Comparison of ENCODE assay signal across 13 cellular contexts in genomic region chr5:87916320-87916719, GRCh38.
A peak's percentile ranks its signal among the peaks of the same experiment; 100 is the strongest.
DNase-seq lines count a peak whose midpoint lies in the region; ATAC-seq and TF ChIP-seq lines count a peak whose summit lies in the region.
"Had no signal": no experiment of that assay in that cellular context is flagged by ENCODE, and none has a peak within 500 bp of the region (broad histone marks: within the 10 kb centered on the region; RNA-seq: fewer than 3 reads in every experiment).

No MANE protein-coding gene starts in this region.

- DNase-seq in ELF-1 (ENCODE audit: low read depth, low spot score), result peak; percentile 8
- peak; percentile 49 for DNase-seq in endodermal cell
- DNase-seq in nephron progenitor cell, result no peak
- no peak for DNase-seq in CD4-positive, alpha-beta memory T cell
- DNase-seq in stimulated activated effector memory CD8-positive, alpha-beta T cell treated with anti-CD3 and anti-CD28 coated beads, Interleukin-12 subunit alpha, Interleukin-12 subunit beta, amount 100 ng/mL, for 72 hours (ENCODE audit: low spot score in 2 of 2), result no peak
- DNase-seq: 8988T, AML-193, DMS53, GOT3 had no signal

- WGBS in endodermal cell (ENCODE audit: insufficient coverage in 1 of 2, insufficient read length in 1 of 2), 2 experiments, result 84 to 94% methylated on average over 3 to 4 of the region's 4 CpGs

- H3K36me3 ChIP-seq in HUES6 (ENCODE audit: control insufficient read depth, insufficient read depth, low read length), result no peaks in the 10 kb centered on the region
- H3K36me3 ChIP-seq in endodermal cell (ENCODE audit: control insufficient read depth, insufficient read depth, low read length), result no peaks in the 10 kb centered on the region
- H3K36me3 ChIP-seq in CD4-positive, alpha-beta memory T cell (ENCODE audit: insufficient read depth, low read length), result no peaks in the 10 kb centered on the region
- H3K36me3 ChIP-seq: BLaER1 had no signal

- CTCF ChIA-PET in CD4-positive, alpha-beta memory T cell (lab: Charles Lee; ENCODE audit: partially characterized antibody), result no interaction called here

- H3K27me3 ChIP-seq in HUES6 (ENCODE audit: control insufficient read depth, insufficient read depth, low read length) (no peaks in the 10 kb centered on the region), endodermal cell (ENCODE audit: control insufficient read depth, insufficient read depth, low read length, poor library complexity, severe bottlenecking) (no peaks in the 10 kb centered on the region)
- no peaks in the 10 kb centered on the region for H3K27me3 ChIP-seq in CD4-positive, alpha-beta memory T cell (ENCODE audit: insufficient read depth, low read length)
- H3K27me3 ChIP-seq: BLaER1 had no signal

- H3K36me3 Mint-ChIP-seq in endodermal cell (ENCODE audit: low read depth) (no peaks in the 10 kb centered on the region), nephron progenitor cell (ENCODE audit: low read depth) (peaks cover 20% of the 10 kb centered on the region)
- no peaks in the 10 kb centered on the region for H3K36me3 Mint-ChIP-seq in CD4-positive, alpha-beta memory T cell
- no peaks in the 10 kb centered on the region for H3K36me3 Mint-ChIP-seq in stimulated activated effector memory CD8-positive, alpha-beta T cell treated with anti-CD3 and anti-CD28 coated beads, Interleukin-12 subunit alpha, Interleukin-12 subunit beta, amount 100 ng/mL, for 72 hours

- H3K4me1 Mint-ChIP-seq in endodermal cell, result no peaks in the 10 kb centered on the region
- no peaks in the 10 kb centered on the region for H3K4me1 Mint-ChIP-seq in nephron progenitor cell
- no peaks in the 10 kb centered on the region for H3K4me1 Mint-ChIP-seq in CD4-positive, alpha-beta memory T cell
- H3K4me1 Mint-ChIP-seq in stimulated activated effector memory CD8-positive, alpha-beta T cell treated with anti-CD3 and anti-CD28 coated beads, Interleukin-12 subunit alpha, Interleukin-12 subunit beta, amount 100 ng/mL, for 72 hours, result no peaks in the 10 kb centered on the region

- POLR2A ChIA-PET in CD4-positive, alpha-beta memory T cell (lab: Charles Lee; ENCODE audit: partially characterized antibody), result no interaction called here

- peak overlapping the region; percentile 12; the same call in 1 of the 2 replicates for H3K27ac ChIP-seq in HUES6 (ENCODE audit: low read depth, low read length)
- H3K27ac ChIP-seq in endodermal cell (ENCODE audit: low read depth, low read length), result no peak overlapping the region
- H3K27ac ChIP-seq in CD4-positive, alpha-beta memory T cell (ENCODE audit: low read depth, low read length), result no peak overlapping the region
- H3K27ac ChIP-seq: BLaER1 had no signal

- no peak for ATAC-seq in HG03521 (IDR thresholded peaks at IDR 0.05; ENCODE audit: unreplicated experiment)
- no peak for ATAC-seq in stimulated activated effector memory CD8-positive, alpha-beta T cell treated with anti-CD3 and anti-CD28 coated beads, Interleukin-12 subunit alpha, Interleukin-12 subunit beta, amount 100 ng/mL, for 72 hours
- ATAC-seq: HCT116 had no signal

- no peak overlapping the region for H3K4me3 Mint-ChIP-seq in endodermal cell
- H3K4me3 Mint-ChIP-seq in nephron progenitor cell, result no peak overlapping the region
- H3K4me3 Mint-ChIP-seq in CD4-positive, alpha-beta memory T cell, result no peak overlapping the region
- no peak overlapping the region for H3K4me3 Mint-ChIP-seq in stimulated activated effector memory CD8-positive, alpha-beta T cell treated with anti-CD3 and anti-CD28 coated beads, Interleukin-12 subunit alpha, Interleukin-12 subunit beta, amount 100 ng/mL, for 72 hours

- H3K4me1 ChIP-seq in HUES6 (ENCODE audit: control insufficient read depth, insufficient read depth, low read length), result peaks cover 15% of the 10 kb centered on the region
- no peaks in the 10 kb centered on the region for H3K4me1 ChIP-seq in endodermal cell (ENCODE audit: control insufficient read depth, insufficient read depth, low read length)
- no peaks in the 10 kb centered on the region for H3K4me1 ChIP-seq in CD4-positive, alpha-beta memory T cell (ENCODE audit: insufficient read depth, low read length)
- H3K4me1 ChIP-seq: BLaER1 had no signal

- H3K27me3 Mint-ChIP-seq in endodermal cell (ENCODE audit: insufficient read depth) (no peaks in the 10 kb centered on the region), nephron progenitor cell (ENCODE audit: low read depth, poor library complexity) (peaks cover 2% of the 10 kb centered on the region)
- H3K27me3 Mint-ChIP-seq in CD4-positive, alpha-beta memory T cell, result no peaks in the 10 kb centered on the region

- H3K9me3 ChIP-seq in HUES6 (ENCODE audit: control insufficient read depth, insufficient read depth, low read depth, low read length) (peaks cover 5% of the 10 kb centered on the region; the same call in 1 of the 2 replicates), endodermal cell (ENCODE audit: control insufficient read depth, low read length) (no peaks in the 10 kb centered on the region)
- H3K9me3 ChIP-seq in CD4-positive, alpha-beta memory T cell (ENCODE audit: control insufficient read depth in 1 of 2, low read length in 2 of 2), result no peaks in the 10 kb centered on the region
- H3K9me3 ChIP-seq: BLaER1 had no signal

- H3K9me3 Mint-ChIP-seq in endodermal cell (peaks cover 8% of the 10 kb centered on the region), nephron progenitor cell (peaks cover 45% of the 10 kb centered on the region)
- peaks cover 0 to 13% (median 7%) of the 10 kb centered on the region in 8 donors for H3K9me3 Mint-ChIP-seq in CD4-positive, alpha-beta memory T cell
- H3K9me3 Mint-ChIP-seq in stimulated activated effector memory CD8-positive, alpha-beta T cell treated with anti-CD3 and anti-CD28 coated beads, Interleukin-12 subunit alpha, Interleukin-12 subunit beta, amount 100 ng/mL, for 72 hours, result peaks cover 4% of the 10 kb centered on the region

- H3K27ac Mint-ChIP-seq in endodermal cell (no peak overlapping the region), nephron progenitor cell (peak overlapping the region; percentile 47)
- no peak overlapping the region for H3K27ac Mint-ChIP-seq in CD4-positive, alpha-beta memory T cell
- no peak overlapping the region for H3K27ac Mint-ChIP-seq in stimulated activated effector memory CD8-positive, alpha-beta T cell treated with anti-CD3 and anti-CD28 coated beads, Interleukin-12 subunit alpha, Interleukin-12 subunit beta, amount 100 ng/mL, for 72 hours

- H3K9ac ChIP-seq in HUES6 (ENCODE audit: low read length), result no peak overlapping the region
- no peak overlapping the region for H3K9ac ChIP-seq in endodermal cell (ENCODE audit: extremely low read depth, low read length, poor library complexity, severe bottlenecking)
- H3K9ac ChIP-seq: BLaER1 had no signal

- TF ChIP-seq CTCF in endodermal cell (conservative IDR thresholded peaks at IDR 0.05) (no peak), nephron progenitor cell (IDR thresholded peaks at IDR 0.05) (no peak)

- H3K4me3 ChIP-seq in HUES6 (ENCODE audit: low read depth, low read length), result no peak overlapping the region
- no peak overlapping the region for H3K4me3 ChIP-seq in endodermal cell (ENCODE audit: low read length)
- H3K4me3 ChIP-seq in CD4-positive, alpha-beta memory T cell (ENCODE audit: low read length in 2 of 2), result no peak overlapping the region
- H3K4me3 ChIP-seq: BLaER1 had no signal

- intact Hi-C loops in CD4-positive, alpha-beta memory T cell (cut with micrococcal nuclease), result no loop called here

Comparison
In these comparisons a context has a peak if more than half of its experiments do, and no peak if none do; other contexts are left out.
1. DNase-seq: peak in ELF-1 (single experiment) and endodermal cell (single experiment); none in nephron progenitor cell (single experiment), CD4-positive, alpha-beta memory T cell (0 of 5) and stimulated activated effector memory CD8-positive, alpha-beta T cell treated with anti-CD3 and anti-CD28 coated beads, Interleukin-12 subunit alpha, Interleukin-12 subunit beta, amount 100 ng/mL, for 72 hours (0 of 2).